In genomic region chr12:68483592-68484373, GRCh38 we compare ENCODE assay signal across 1 cellular context.
TF ChIP-seq lines count a peak whose summit lies in the region.

No MANE protein-coding gene starts in this region.

TF ChIP-seq in GM12878, 131 proteins besides CTCF, POLR2A, EP300 and RAD21 (continued from another document):
- TF ChIP-seq, protein P1, sequence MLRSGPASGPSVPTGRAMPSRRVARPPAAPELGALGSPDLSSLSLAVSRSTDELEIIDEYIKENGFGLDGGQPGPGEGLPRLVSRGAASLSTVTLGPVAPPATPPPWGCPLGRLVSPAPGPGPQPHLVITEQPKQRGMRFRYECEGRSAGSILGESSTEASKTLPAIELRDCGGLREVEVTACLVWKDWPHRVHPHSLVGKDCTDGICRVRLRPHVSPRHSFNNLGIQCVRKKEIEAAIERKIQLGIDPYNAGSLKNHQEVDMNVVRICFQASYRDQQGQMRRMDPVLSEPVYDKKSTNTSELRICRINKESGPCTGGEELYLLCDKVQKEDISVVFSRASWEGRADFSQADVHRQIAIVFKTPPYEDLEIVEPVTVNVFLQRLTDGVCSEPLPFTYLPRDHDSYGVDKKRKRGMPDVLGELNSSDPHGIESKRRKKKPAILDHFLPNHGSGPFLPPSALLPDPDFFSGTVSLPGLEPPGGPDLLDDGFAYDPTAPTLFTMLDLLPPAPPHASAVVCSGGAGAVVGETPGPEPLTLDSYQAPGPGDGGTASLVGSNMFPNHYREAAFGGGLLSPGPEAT (IDR thresholded peaks at IDR 0.05; ENCODE audit: low read depth), result no peak
- no peak for TF ChIP-seq BCL3 (IDR thresholded peaks at IDR 0.05; ENCODE audit: borderline replicate concordance, insufficient read depth, low read depth, low read length, poor library complexity, severe bottlenecking)
- TF ChIP-seq, protein P2, sequence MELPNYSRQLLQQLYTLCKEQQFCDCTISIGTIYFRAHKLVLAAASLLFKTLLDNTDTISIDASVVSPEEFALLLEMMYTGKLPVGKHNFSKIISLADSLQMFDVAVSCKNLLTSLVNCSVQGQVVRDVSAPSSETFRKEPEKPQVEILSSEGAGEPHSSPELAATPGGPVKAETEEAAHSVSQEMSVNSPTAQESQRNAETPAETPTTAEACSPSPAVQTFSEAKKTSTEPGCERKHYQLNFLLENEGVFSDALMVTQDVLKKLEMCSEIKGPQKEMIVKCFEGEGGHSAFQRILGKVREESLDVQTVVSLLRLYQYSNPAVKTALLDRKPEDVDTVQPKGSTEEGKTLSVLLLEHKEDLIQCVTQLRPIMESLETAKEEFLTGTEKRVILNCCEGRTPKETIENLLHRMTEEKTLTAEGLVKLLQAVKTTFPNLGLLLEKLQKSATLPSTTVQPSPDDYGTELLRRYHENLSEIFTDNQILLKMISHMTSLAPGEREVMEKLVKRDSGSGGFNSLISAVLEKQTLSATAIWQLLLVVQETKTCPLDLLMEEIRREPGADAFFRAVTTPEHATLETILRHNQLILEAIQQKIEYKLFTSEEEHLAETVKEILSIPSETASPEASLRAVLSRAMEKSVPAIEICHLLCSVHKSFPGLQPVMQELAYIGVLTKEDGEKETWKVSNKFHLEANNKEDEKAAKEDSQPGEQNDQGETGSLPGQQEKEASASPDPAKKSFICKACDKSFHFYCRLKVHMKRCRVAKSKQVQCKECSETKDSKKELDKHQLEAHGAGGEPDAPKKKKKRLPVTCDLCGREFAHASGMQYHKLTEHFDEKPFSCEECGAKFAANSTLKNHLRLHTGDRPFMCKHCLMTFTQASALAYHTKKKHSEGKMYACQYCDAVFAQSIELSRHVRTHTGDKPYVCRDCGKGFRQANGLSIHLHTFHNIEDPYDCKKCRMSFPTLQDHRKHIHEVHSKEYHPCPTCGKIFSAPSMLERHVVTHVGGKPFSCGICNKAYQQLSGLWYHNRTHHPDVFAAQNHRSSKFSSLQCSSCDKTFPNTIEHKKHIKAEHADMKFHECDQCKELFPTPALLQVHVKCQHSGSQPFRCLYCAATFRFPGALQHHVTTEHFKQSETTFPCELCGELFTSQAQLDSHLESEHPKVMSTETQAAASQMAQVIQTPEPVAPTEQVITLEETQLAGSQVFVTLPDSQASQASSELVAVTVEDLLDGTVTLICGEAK (IDR thresholded peaks at IDR 0.05; ENCODE audit: borderline replicate concordance), result no peak
- no peak for TF ChIP-seq MTA2 (IDR thresholded peaks at IDR 0.05; ENCODE audit: low read depth)
- TF ChIP-seq TCF12 (IDR thresholded peaks at IDR 0.05; ENCODE audit: low read depth, low read length), result no peak
- TF ChIP-seq POLR2AphosphoS5 (IDR thresholded peaks at IDR 0.05; ENCODE audit: low read length), result no peak
- TF ChIP-seq DPF2 (IDR thresholded peaks at IDR 0.05), result no peak
- no peak for TF ChIP-seq RAD51 (IDR thresholded peaks at IDR 0.05)
- no peak for TF ChIP-seq HDAC2 (IDR thresholded peaks at IDR 0.05)
- peak; percentile 57 for TF ChIP-seq ATF2 (IDR thresholded peaks at IDR 0.05; ENCODE audit: low read length)
- no peak for TF ChIP-seq POLR2AphosphoS2 (IDR thresholded peaks at IDR 0.05; ENCODE audit: low read depth, low read length)
- no peak for TF ChIP-seq CBX5 (IDR thresholded peaks at IDR 0.05; ENCODE audit: low read depth)
- no peak for TF ChIP-seq BCL11A (IDR thresholded peaks at IDR 0.05; ENCODE audit: low read depth, low read length)
- TF ChIP-seq, protein P3, sequence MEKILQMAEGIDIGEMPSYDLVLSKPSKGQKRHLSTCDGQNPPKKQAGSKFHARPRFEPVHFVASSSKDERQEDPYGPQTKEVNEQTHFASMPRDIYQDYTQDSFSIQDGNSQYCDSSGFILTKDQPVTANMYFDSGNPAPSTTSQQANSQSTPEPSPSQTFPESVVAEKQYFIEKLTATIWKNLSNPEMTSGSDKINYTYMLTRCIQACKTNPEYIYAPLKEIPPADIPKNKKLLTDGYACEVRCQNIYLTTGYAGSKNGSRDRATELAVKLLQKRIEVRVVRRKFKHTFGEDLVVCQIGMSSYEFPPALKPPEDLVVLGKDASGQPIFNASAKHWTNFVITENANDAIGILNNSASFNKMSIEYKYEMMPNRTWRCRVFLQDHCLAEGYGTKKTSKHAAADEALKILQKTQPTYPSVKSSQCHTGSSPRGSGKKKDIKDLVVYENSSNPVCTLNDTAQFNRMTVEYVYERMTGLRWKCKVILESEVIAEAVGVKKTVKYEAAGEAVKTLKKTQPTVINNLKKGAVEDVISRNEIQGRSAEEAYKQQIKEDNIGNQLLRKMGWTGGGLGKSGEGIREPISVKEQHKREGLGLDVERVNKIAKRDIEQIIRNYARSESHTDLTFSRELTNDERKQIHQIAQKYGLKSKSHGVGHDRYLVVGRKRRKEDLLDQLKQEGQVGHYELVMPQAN (conservative IDR thresholded peaks at IDR 0.05), result no peak
- TF ChIP-seq NR2C2 (IDR thresholded peaks at IDR 0.05; ENCODE audit: borderline replicate concordance, control insufficient read depth, insufficient read length, low read depth), result no peak
- no peak for TF ChIP-seq MXI1 (IDR thresholded peaks at IDR 0.05; ENCODE audit: low read depth, low read length)
- TF ChIP-seq IRF4 (IDR thresholded peaks at IDR 0.05; ENCODE audit: low read depth, low read length), result no peak
- TF ChIP-seq TBL1XR1 (IDR thresholded peaks at IDR 0.05; ENCODE audit: low read depth, low read length), result no peak
- TF ChIP-seq CREB1 (IDR thresholded peaks at IDR 0.05; ENCODE audit: low read depth), result peak; percentile 15; the same call in 1 of the 2 replicates
- no peak for TF ChIP-seq SRF (IDR thresholded peaks at IDR 0.05; ENCODE audit: low read depth in 2 of 2, low read length in 2 of 2)
- TF ChIP-seq, protein P4, sequence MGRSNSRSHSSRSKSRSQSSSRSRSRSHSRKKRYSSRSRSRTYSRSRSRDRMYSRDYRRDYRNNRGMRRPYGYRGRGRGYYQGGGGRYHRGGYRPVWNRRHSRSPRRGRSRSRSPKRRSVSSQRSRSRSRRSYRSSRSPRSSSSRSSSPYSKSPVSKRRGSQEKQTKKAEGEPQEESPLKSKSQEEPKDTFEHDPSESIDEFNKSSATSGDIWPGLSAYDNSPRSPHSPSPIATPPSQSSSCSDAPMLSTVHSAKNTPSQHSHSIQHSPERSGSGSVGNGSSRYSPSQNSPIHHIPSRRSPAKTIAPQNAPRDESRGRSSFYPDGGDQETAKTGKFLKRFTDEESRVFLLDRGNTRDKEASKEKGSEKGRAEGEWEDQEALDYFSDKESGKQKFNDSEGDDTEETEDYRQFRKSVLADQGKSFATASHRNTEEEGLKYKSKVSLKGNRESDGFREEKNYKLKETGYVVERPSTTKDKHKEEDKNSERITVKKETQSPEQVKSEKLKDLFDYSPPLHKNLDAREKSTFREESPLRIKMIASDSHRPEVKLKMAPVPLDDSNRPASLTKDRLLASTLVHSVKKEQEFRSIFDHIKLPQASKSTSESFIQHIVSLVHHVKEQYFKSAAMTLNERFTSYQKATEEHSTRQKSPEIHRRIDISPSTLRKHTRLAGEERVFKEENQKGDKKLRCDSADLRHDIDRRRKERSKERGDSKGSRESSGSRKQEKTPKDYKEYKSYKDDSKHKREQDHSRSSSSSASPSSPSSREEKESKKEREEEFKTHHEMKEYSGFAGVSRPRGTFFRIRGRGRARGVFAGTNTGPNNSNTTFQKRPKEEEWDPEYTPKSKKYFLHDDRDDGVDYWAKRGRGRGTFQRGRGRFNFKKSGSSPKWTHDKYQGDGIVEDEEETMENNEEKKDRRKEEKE (IDR thresholded peaks at IDR 0.05), result no peak
- TF ChIP-seq PML (IDR thresholded peaks at IDR 0.05; ENCODE audit: low read length), result 0 out of 2 replicates have a peak, but pooled peaks have one; percentile 28
- TF ChIP-seq FOXM1 (IDR thresholded peaks at IDR 0.05; ENCODE audit: low read depth, low read length), result peak; percentile 21; the same call in 1 of the 2 replicates
- TF ChIP-seq TAF1 (IDR thresholded peaks at IDR 0.05; ENCODE audit: borderline replicate concordance, low read depth, low read length), result no peak
